In the genomic region with DNA sequence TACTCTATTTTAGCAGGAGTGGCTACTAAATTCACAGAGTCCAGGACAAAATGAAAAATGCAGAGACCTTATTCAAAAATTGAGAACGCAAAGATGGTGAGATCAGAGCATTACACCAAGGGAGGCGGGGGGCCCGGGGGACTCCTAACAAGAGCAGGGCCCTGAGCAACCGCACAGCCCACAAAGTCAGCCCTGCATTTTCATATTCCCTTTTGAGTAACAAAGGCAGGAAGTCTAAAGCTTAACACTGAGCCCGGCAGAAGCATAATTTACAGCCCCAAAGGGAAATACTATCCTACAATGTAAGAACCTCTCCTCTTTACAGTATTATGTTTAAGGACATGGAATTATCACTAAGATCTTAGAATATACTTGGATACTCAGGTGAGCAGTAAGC, we compare ENCODE assay signal across 15 cellular contexts.
A peak's percentile ranks its signal among the peaks of the same experiment; 100 is the strongest.
DNase-seq lines count a peak whose midpoint lies in the region; ATAC-seq and TF ChIP-seq lines count a peak whose summit lies in the region.
"Had no signal": no experiment of that assay in that cellular context is flagged by ENCODE, and none has a peak within 500 bp of the region (broad histone marks: within the 10 kb centered on the region; RNA-seq: fewer than 3 reads in every experiment).

No MANE protein-coding gene starts in this region.

- peaks cover 2 to 31% of the 10 kb centered on the region in 2 donors for H3K36me3 ChIP-seq in ascending aorta

- H3K4me3 ChIP-seq in ascending aorta = no peak overlapping the region
- H3K4me3 ChIP-seq: adrenal gland, stomach had no signal

- H3K27me3 Mint-ChIP-seq in activated T-cell treated with anti-CD3 and anti-CD28 coated beads, Interleukin-2, amount 50 U/mL, for 24 hours = no peaks in the 10 kb centered on the region
- no peaks in the 10 kb centered on the region for H3K27me3 Mint-ChIP-seq in activated naive CD8-positive, alpha-beta T cell treated with anti-CD3 and anti-CD28 coated beads, Interleukin-2, amount 50 U/mL, for 24 hours

- H3K9me3 Mint-ChIP-seq in activated T-cell treated with anti-CD3 and anti-CD28 coated beads, Interleukin-2, amount 50 U/mL, for 24 hours = no peaks in the 10 kb centered on the region
- no peaks in the 10 kb centered on the region for H3K9me3 Mint-ChIP-seq in activated naive CD8-positive, alpha-beta T cell treated with anti-CD3 and anti-CD28 coated beads, Interleukin-2, amount 50 U/mL, for 24 hours
- no peaks in the 10 kb centered on the region for H3K9me3 Mint-ChIP-seq in stimulated activated effector memory CD8-positive, alpha-beta T cell treated with anti-CD3 and anti-CD28 coated beads, Interleukin-12 subunit alpha, Interleukin-12 subunit beta, amount 100 ng/mL, for 72 hours

- peak; percentile 66 for ATAC-seq in HG03139 (IDR thresholded peaks at IDR 0.05; ENCODE audit: unreplicated experiment)
- ATAC-seq in activated naive CD8-positive, alpha-beta T cell treated with anti-CD3 and anti-CD28 coated beads, Interleukin-2, amount 50 U/mL, for 24 hours = no peak
- peak; percentile 82 for ATAC-seq in stimulated activated effector memory CD8-positive, alpha-beta T cell treated with anti-CD3 and anti-CD28 coated beads, Interleukin-12 subunit alpha, Interleukin-12 subunit beta, amount 100 ng/mL, for 72 hours
- ATAC-seq in HG03097 (IDR thresholded peaks at IDR 0.05; ENCODE audit: low FRiP score, unreplicated experiment) = no peak
- ATAC-seq in HG02981 (IDR thresholded peaks at IDR 0.05; ENCODE audit: unreplicated experiment) = no peak
- ATAC-seq: Panc1 had no signal

- no peak for TF ChIP-seq CTCF in ascending aorta (IDR thresholded peaks at IDR 0.05)

- no peaks in the 10 kb centered on the region for H3K9me3 ChIP-seq in ascending aorta
- H3K9me3 ChIP-seq: adrenal gland, stomach had no signal

- H3K27me3 ChIP-seq in ascending aorta = no peaks in the 10 kb centered on the region
- H3K27me3 ChIP-seq: adrenal gland, stomach had no signal

- H3K27ac ChIP-seq in ascending aorta = no peak overlapping the region
- H3K27ac ChIP-seq: HL-60, VCaP had no signal

- H3K4me3 Mint-ChIP-seq in activated T-cell treated with anti-CD3 and anti-CD28 coated beads, Interleukin-2, amount 50 U/mL, for 24 hours = no peak overlapping the region
- H3K4me3 Mint-ChIP-seq in activated naive CD8-positive, alpha-beta T cell treated with anti-CD3 and anti-CD28 coated beads, Interleukin-2, amount 50 U/mL, for 24 hours = no peak overlapping the region
- no peak overlapping the region for H3K4me3 Mint-ChIP-seq in stimulated activated effector memory CD8-positive, alpha-beta T cell treated with anti-CD3 and anti-CD28 coated beads, Interleukin-12 subunit alpha, Interleukin-12 subunit beta, amount 100 ng/mL, for 72 hours

- no peak overlapping the region for H3K27ac Mint-ChIP-seq in activated T-cell treated with anti-CD3 and anti-CD28 coated beads, Interleukin-2, amount 50 U/mL, for 24 hours
- no peak overlapping the region for H3K27ac Mint-ChIP-seq in activated naive CD8-positive, alpha-beta T cell treated with anti-CD3 and anti-CD28 coated beads, Interleukin-2, amount 50 U/mL, for 24 hours
- peak overlapping the region; percentile 54 for H3K27ac Mint-ChIP-seq in stimulated activated effector memory CD8-positive, alpha-beta T cell treated with anti-CD3 and anti-CD28 coated beads, Interleukin-12 subunit alpha, Interleukin-12 subunit beta, amount 100 ng/mL, for 72 hours

- H3K36me3 Mint-ChIP-seq in activated T-cell treated with anti-CD3 and anti-CD28 coated beads, Interleukin-2, amount 50 U/mL, for 24 hours (ENCODE audit: low read depth) = no peaks in the 10 kb centered on the region
- no peaks in the 10 kb centered on the region for H3K36me3 Mint-ChIP-seq in activated naive CD8-positive, alpha-beta T cell treated with anti-CD3 and anti-CD28 coated beads, Interleukin-2, amount 50 U/mL, for 24 hours (ENCODE audit: low read depth)
- no peaks in the 10 kb centered on the region for H3K36me3 Mint-ChIP-seq in stimulated activated effector memory CD8-positive, alpha-beta T cell treated with anti-CD3 and anti-CD28 coated beads, Interleukin-12 subunit alpha, Interleukin-12 subunit beta, amount 100 ng/mL, for 72 hours

- peaks cover 11% of the 10 kb centered on the region for H3K4me1 Mint-ChIP-seq in activated T-cell treated with anti-CD3 and anti-CD28 coated beads, Interleukin-2, amount 50 U/mL, for 24 hours (ENCODE audit: low read depth)
- H3K4me1 Mint-ChIP-seq in activated naive CD8-positive, alpha-beta T cell treated with anti-CD3 and anti-CD28 coated beads, Interleukin-2, amount 50 U/mL, for 24 hours = peaks cover 18% of the 10 kb centered on the region
- peaks cover 15% of the 10 kb centered on the region for H3K4me1 Mint-ChIP-seq in stimulated activated effector memory CD8-positive, alpha-beta T cell treated with anti-CD3 and anti-CD28 coated beads, Interleukin-12 subunit alpha, Interleukin-12 subunit beta, amount 100 ng/mL, for 72 hours

- intact Hi-C loops in ascending aorta (cut with DNase I) = no loop called here

- DNase-seq in activated T-cell treated with anti-CD3 and anti-CD28 coated beads, Interleukin-2, amount 50 U/mL, for 48 hours = peak; percentile 26 to 39
- no peak for DNase-seq in activated T-cell treated with anti-CD3 and anti-CD28 coated beads, Interleukin-2, amount 50 U/mL, for 24 hours
- DNase-seq in activated naive CD8-positive, alpha-beta T cell treated with anti-CD3 and anti-CD28 coated beads, Interleukin-2, amount 50 U/mL, for 24 hours = peak; percentile 5
- no peak for DNase-seq in stimulated activated effector memory CD8-positive, alpha-beta T cell treated with anti-CD3 and anti-CD28 coated beads, Interleukin-12 subunit alpha, Interleukin-12 subunit beta, amount 100 ng/mL, for 72 hours (ENCODE audit: low spot score in 2 of 2)
- DNase-seq in ascending aorta (ENCODE audit: low spot score in 2 of 2) = no peak
- DNase-seq: adrenal gland; effector CD8-positive, alpha-beta T cell; NCI-H1417 treated with DMSO at 0.1 percent for 48 hours; stomach had no signal

- peaks cover 0 to 2% of the 10 kb centered on the region in 2 donors for H3K4me1 ChIP-seq in ascending aorta
- H3K4me1 ChIP-seq: adrenal gland had no signal

Comparison
In these comparisons a context has a peak if more than half of its experiments do, and no peak if none do; other contexts are left out.
1. DNase-seq: peak in activated T-cell treated with anti-CD3 and anti-CD28 coated beads, Interleukin-2, amount 50 U/mL, for 48 hours (2 of 2) and activated naive CD8-positive, alpha-beta T cell treated with anti-CD3 and anti-CD28 coated beads, Interleukin-2, amount 50 U/mL, for 24 hours (single experiment); none in activated T-cell treated with anti-CD3 and anti-CD28 coated beads, Interleukin-2, amount 50 U/mL, for 24 hours (single experiment), stimulated activated effector memory CD8-positive, alpha-beta T cell treated with anti-CD3 and anti-CD28 coated beads, Interleukin-12 subunit alpha, Interleukin-12 subunit beta, amount 100 ng/mL, for 72 hours (0 of 2) and ascending aorta (0 of 2).
2. ATAC-seq: peak in HG03139 (single experiment) and stimulated activated effector memory CD8-positive, alpha-beta T cell treated with anti-CD3 and anti-CD28 coated beads, Interleukin-12 subunit alpha, Interleukin-12 subunit beta, amount 100 ng/mL, for 72 hours (single experiment); none in activated naive CD8-positive, alpha-beta T cell treated with anti-CD3 and anti-CD28 coated beads, Interleukin-2, amount 50 U/mL, for 24 hours (single experiment), HG03097 (single experiment) and HG02981 (single experiment).